Comparison of ENCODE assay signal across 19 cellular contexts in genomic region chr20:56865055-56865454, GRCh38.
A peak's percentile ranks its signal among the peaks of the same experiment; 100 is the strongest.
DNase-seq lines count a peak whose midpoint lies in the region; FAIRE-seq and TF ChIP-seq lines count a peak whose summit lies in the region.
"Had no signal": no experiment of that assay in that cellular context is flagged by ENCODE, and none has a peak within 500 bp of the region (broad histone marks: within the 10 kb centered on the region; RNA-seq: fewer than 3 reads in every experiment).

No MANE protein-coding gene starts in this region.

- DNase-seq in Ammon's horn (ENCODE audit: low spot score) = peak; percentile 17
- peak; percentile 52 for DNase-seq in astrocyte of the hippocampus (ENCODE audit: low read depth, low spot score)
- DNase-seq in foreskin fibroblast = peak; percentile 22 to 24
- peak; percentile 92 for DNase-seq in sigmoid colon
- DNase-seq in DMS153 (lab: John Stamatoyannopoulos, UW) = no peak
- DNase-seq in ureter (ENCODE audit: low spot score) = no peak
- DNase-seq in GM19239 (ENCODE audit: insufficient read length, low spot score) = no peak
- no peak for DNase-seq in SKM-1 (lab: John Stamatoyannopoulos, UW; ENCODE audit: unreplicated experiment)
- DNase-seq: CD4-positive, alpha-beta memory T cell; DMS79 treated with DMSO at 0.1 percent for 48 hours; GF-D8; GOT3; HFFc6; Kasumi-1; NCI-H1436; NCI-H2029 treated with DMSO at 0.1 percent for 48 hours; NCI-H510A treated with DMSO at 0.1 percent for 48 hours; SHP77 had no signal

- H3K4me3 ChIP-seq in foreskin fibroblast (ENCODE audit: low read depth in 1 of 2, low read length in 2 of 2) = no peak overlapping the region
- no peak overlapping the region for H3K4me3 ChIP-seq in sigmoid colon
- H3K4me3 ChIP-seq: A549 had no signal

- WGBS in sigmoid colon, 2 donors = 52 to 55% methylated on average over 9 to 10 of the region's 10 CpGs

- intact Hi-C loops in sigmoid colon (cut with DNase I) = loop anchor here (2.0 to 5.0 kb wide), 2 partner anchors 24 to 233 kb away; no protein-coding TSS in a partner anchor

- no peak for FAIRE-seq in GM19239 (lab: Jason Lieb, UNC)
- FAIRE-seq: A549 had no signal

- H3K9me3 ChIP-seq in sigmoid colon = no peaks in the 10 kb centered on the region

- no peak for TF ChIP-seq EP300 in sigmoid colon (IDR thresholded peaks at IDR 0.05)

- peaks cover 0 to 31% (median 20%) of the 10 kb centered on the region in 4 donors for H3K4me1 ChIP-seq in sigmoid colon

- H3K27ac ChIP-seq in sigmoid colon = peak overlapping the region in 3 of 4 donors; percentile 60 to 69 (median 68)
- H3K27ac ChIP-seq: A549 had no signal

- H3K27me3 ChIP-seq in sigmoid colon = no peaks in the 10 kb centered on the region

- TF ChIP-seq CTCF in foreskin fibroblast (IDR thresholded peaks at IDR 0.05; ENCODE audit: low read depth, low read length) (no peak), sigmoid colon (IDR thresholded peaks at IDR 0.05) (no peak)

- no peak for TF ChIP-seq POLR2A in sigmoid colon (IDR thresholded peaks at IDR 0.05)

- no peaks in the 10 kb centered on the region for H3K36me3 ChIP-seq in sigmoid colon

Comparison
In these comparisons a context has a peak if more than half of its experiments do, and no peak if none do; other contexts are left out.
1. DNase-seq: peak in Ammon's horn (single experiment), astrocyte of the hippocampus (single experiment), foreskin fibroblast (2 of 2) and sigmoid colon (single experiment); none in DMS153 (single experiment), ureter (single experiment), GM19239 (single experiment) and SKM-1 (single experiment).